Comparison of ENCODE assay signal across 9 cellular contexts in genomic region chr7:156816943-156817572, GRCh38.
DNase-seq lines count a peak whose midpoint lies in the region; ATAC-seq and TF ChIP-seq lines count a peak whose summit lies in the region.
"Had no signal": no experiment of that assay in that cellular context is flagged by ENCODE, and none has a peak within 500 bp of the region (broad histone marks: within the 10 kb centered on the region; RNA-seq: fewer than 3 reads in every experiment).

No MANE protein-coding gene starts in this region.

- H3K4me1 ChIP-seq in DND-41 (ENCODE audit: insufficient read depth, low read length) (no peaks in the 10 kb centered on the region), body of pancreas (peaks cover 6% of the 10 kb centered on the region), mucosa of descending colon (ENCODE audit: low read depth) (no peaks in the 10 kb centered on the region), sigmoid colon (no peaks in the 10 kb centered on the region)
- H3K4me1 ChIP-seq: prostate gland had no signal

- 97 to 98% methylated on average over 1 of the region's 1 CpG for WGBS in body of pancreas, 2 donors
- 99% methylated on average over 1 of the region's 1 CpG for WGBS in sigmoid colon, 2 donors

- H3K9ac ChIP-seq in DND-41 (ENCODE audit: low read depth, low read length): no peak overlapping the region

- no peak overlapping the region for H2AFZ ChIP-seq in DND-41 (ENCODE audit: low read depth, low read length)

- H3K27me3 ChIP-seq in DND-41 (ENCODE audit: insufficient read depth, low read length, poor library complexity): no peaks in the 10 kb centered on the region
- no peaks in the 10 kb centered on the region for H3K27me3 ChIP-seq in body of pancreas
- H3K27me3 ChIP-seq in sigmoid colon: no peaks in the 10 kb centered on the region

- no peak for TF ChIP-seq POLR2A in body of pancreas (IDR thresholded peaks at IDR 0.05)
- TF ChIP-seq POLR2A in sigmoid colon (IDR thresholded peaks at IDR 0.05): no peak

- H3K27ac ChIP-seq in DND-41 (ENCODE audit: low read length): no peak overlapping the region
- no peak overlapping the region for H3K27ac ChIP-seq in body of pancreas
- no peak overlapping the region for H3K27ac ChIP-seq in sigmoid colon
- H3K27ac ChIP-seq: prostate gland had no signal

- intact Hi-C loops in body of pancreas (cut with DNase I) (no loop called here), mucosa of descending colon (cut with DNase I, micrococcal nuclease) (no loop called here), sigmoid colon (cut with DNase I) (no loop called here)

- peak; percentile 58; the same call in 1 of the 3 replicates for ATAC-seq in DND-41 (ENCODE audit: insufficient read depth, low read depth)
- no peak for ATAC-seq in body of pancreas
- ATAC-seq in mucosa of descending colon: no peak
- no peak for ATAC-seq in omental fat pad (ENCODE audit: low FRiP score)
- no peak for ATAC-seq in HG03196 (IDR thresholded peaks at IDR 0.05; ENCODE audit: unreplicated experiment)

- no peaks in the 10 kb centered on the region for H3K79me2 ChIP-seq in DND-41 (ENCODE audit: insufficient read depth, low read length)

- no peak for TF ChIP-seq EP300 in sigmoid colon (IDR thresholded peaks at IDR 0.05)

- H3K4me3 ChIP-seq in DND-41 (ENCODE audit: low read depth in 1 of 2, low read length in 2 of 2) (no peak overlapping the region), LNCaP clone FGC (ENCODE audit: low read depth, low read length) (no peak overlapping the region), body of pancreas (no peak overlapping the region), mucosa of descending colon (no peak overlapping the region), sigmoid colon (no peak overlapping the region)
- H3K4me3 ChIP-seq: prostate gland had no signal

- DNase-seq in DND-41: no peak
- DNase-seq in LNCaP clone FGC (ENCODE audit: low read depth): no peak
- DNase-seq in body of pancreas: no peak
- DNase-seq in mucosa of descending colon: no peak
- no peak for DNase-seq in omental fat pad (ENCODE audit: low spot score)
- no peak for DNase-seq in SHP77 (lab: John Stamatoyannopoulos, UW)
- DNase-seq in sigmoid colon: no peak

- H3K36me3 ChIP-seq in DND-41 (ENCODE audit: insufficient read depth, low read length) (peaks cover 16% of the 10 kb centered on the region; the same call in 1 of the 2 replicates), body of pancreas (replicated peaks in 1 of 2; ENCODE audit: insufficient read depth in 1 of 2, low read depth in 2 of 2) (no peaks in the 10 kb centered on the region), mucosa of descending colon (ENCODE audit: low read depth) (no peaks in the 10 kb centered on the region), sigmoid colon (no peaks in the 10 kb centered on the region)
- H3K36me3 ChIP-seq: prostate gland had no signal

- H4K20me1 ChIP-seq in DND-41 (ENCODE audit: insufficient read depth, low read length): no peaks in the 10 kb centered on the region

- H3K4me2 ChIP-seq in DND-41 (ENCODE audit: insufficient read depth, low read length): no peak overlapping the region

- TF ChIP-seq CTCF in DND-41 (IDR thresholded peaks at IDR 0.05; ENCODE audit: borderline replicate concordance, extremely low read depth, low read length, poor library complexity, severe bottlenecking) (peak; percentile 52), LNCaP clone FGC (IDR thresholded peaks at IDR 0.05; ENCODE audit: control insufficient read depth, extremely low read depth, insufficient read depth) (peak; percentile 48), body of pancreas (IDR thresholded peaks at IDR 0.05) (peak in 5 of 7 experiments; percentile 17 to 39 (median 32)), mucosa of descending colon (IDR thresholded peaks at IDR 0.05) (peak; percentile 12), omental fat pad (IDR thresholded peaks at IDR 0.05) (no peak), sigmoid colon (IDR thresholded peaks at IDR 0.05) (no peak)

- H3K9me3 ChIP-seq in DND-41 (ENCODE audit: insufficient read depth, low read length, severe bottlenecking): no peaks in the 10 kb centered on the region
- no peaks in the 10 kb centered on the region for H3K9me3 ChIP-seq in body of pancreas
- H3K9me3 ChIP-seq in mucosa of descending colon: no peaks in the 10 kb centered on the region
- no peaks in the 10 kb centered on the region for H3K9me3 ChIP-seq in sigmoid colon
- H3K9me3 ChIP-seq: prostate gland had no signal

Comparison
In these comparisons a context has a peak if more than half of its experiments do, and no peak if none do; other contexts are left out.
1. CTCF ChIP-seq: peak in DND-41 (single experiment), LNCaP clone FGC (single experiment), body of pancreas (5 of 7) and mucosa of descending colon (single experiment); none in omental fat pad (0 of 3) and sigmoid colon (0 of 4).